12 cellular contexts compared by ENCODE assay signal in the genomic region with DNA sequence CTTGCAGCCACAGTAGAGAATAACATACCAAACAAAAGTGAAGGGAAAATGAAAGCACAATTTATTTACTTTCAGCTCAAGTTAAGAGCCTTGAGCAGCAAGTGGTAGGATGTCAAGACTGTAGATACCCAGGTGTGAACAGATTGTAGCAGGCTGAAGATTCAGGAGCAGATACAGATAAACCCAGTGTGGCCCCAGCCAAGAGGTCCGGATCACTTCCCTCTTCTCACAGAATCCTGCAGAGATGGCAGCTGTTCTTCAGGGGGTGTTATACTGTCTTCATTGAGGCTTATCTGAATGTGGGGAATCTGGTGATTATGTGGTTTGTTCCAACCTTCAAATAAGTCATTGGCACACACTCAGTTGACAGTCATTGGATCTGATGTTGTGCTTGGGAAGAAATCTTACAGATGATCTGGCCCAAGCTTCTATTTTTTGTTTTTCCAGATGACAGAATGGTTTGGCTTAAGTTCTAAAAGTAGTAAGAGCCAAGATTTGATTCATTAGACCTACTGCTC. TPM values are rescaled to one million over a fixed set of nuclear protein-coding genes. Genes with fewer than 3 reads are reported as not detected.
DNase-seq lines count a peak whose midpoint lies in the region; ATAC-seq and TF ChIP-seq lines count a peak whose summit lies in the region.
"Had no signal": no experiment of that assay in that cellular context is flagged by ENCODE, and none has a peak within 500 bp of the region (broad histone marks: within the 10 kb centered on the region; RNA-seq: fewer than 3 reads in every experiment).

No MANE protein-coding gene starts in this region.

- no peak for DNase-seq in activated CD4-positive, alpha-beta memory T cell treated with anti-CD3 and anti-CD28 coated beads, Interleukin-2, amount 10 ng/mL, durations not matched to agents 7 days and 5 days
- no peak for DNase-seq in activated CD4-positive, alpha-beta memory T cell treated with anti-CD3 and anti-CD28 coated beads for 36 hours
- DNase-seq in OCI-M1 (lab: John Stamatoyannopoulos, UW) = peak; percentile 38
- DNase-seq in fibroblast of lung (ENCODE audit: low read depth in 2 of 2) = peak; percentile 91
- no peak for DNase-seq in stimulated activated CD4-positive, alpha-beta T cell treated with anti-CD3 and anti-CD28 coated beads, Interleukin-1b, Interleukin-23, amount 100 ng/mL, for 48 hours
- DNase-seq in left lung = no peak
- DNase-seq in SKM-1 (lab: John Stamatoyannopoulos, UW; ENCODE audit: unreplicated experiment) = no peak
- DNase-seq: activated naive CD4-positive, alpha-beta T cell treated with anti-CD3 and anti-CD28 coated beads for 36 hours; hypothalamus; stimulated activated naive B cell treated with anti-CD40 and anti-IgM and Interleukin-4, amounts not matched to agents 10 μg/mL and 1 μg/mL and 100 μg/mL, for 72 hours had no signal

- H3K9ac ChIP-seq in fibroblast of lung (ENCODE audit: insufficient read depth, low read length) (no peak overlapping the region), stomach smooth muscle (ENCODE audit: low read length in 2 of 2) (peak overlapping the region in 1 of 2 donors; percentile 13)

- TF ChIP-seq CTCF in fibroblast of lung (conservative IDR thresholded peaks at IDR 0.05 in 1 of 2, IDR thresholded peaks at IDR 0.05 in 1 of 2; ENCODE audit: low read depth in 1 of 2, low read length in 2 of 2) = no peak
- no peak for TF ChIP-seq CTCF in left lung (IDR thresholded peaks at IDR 0.05)

- peaks cover 4% of the 10 kb centered on the region for H3K36me3 Mint-ChIP-seq in activated CD4-positive, alpha-beta memory T cell treated with anti-CD3 and anti-CD28 coated beads, Interleukin-2, amount 10 ng/mL, durations not matched to agents 7 days and 5 days (ENCODE audit: low read depth)
- no peaks in the 10 kb centered on the region for H3K36me3 Mint-ChIP-seq in activated CD4-positive, alpha-beta memory T cell treated with anti-CD3 and anti-CD28 coated beads for 36 hours

- peaks cover 48% of the 10 kb centered on the region for H3K4me1 Mint-ChIP-seq in activated CD4-positive, alpha-beta memory T cell treated with anti-CD3 and anti-CD28 coated beads, Interleukin-2, amount 10 ng/mL, durations not matched to agents 7 days and 5 days
- H3K4me1 Mint-ChIP-seq in activated CD4-positive, alpha-beta memory T cell treated with anti-CD3 and anti-CD28 coated beads for 36 hours (ENCODE audit: low read depth) = peaks cover 30% of the 10 kb centered on the region

- peaks cover 1% of the 10 kb centered on the region for H3K79me2 ChIP-seq in fibroblast of lung (ENCODE audit: control insufficient read depth, insufficient read depth, low read length)

- CTCF ChIA-PET in activated CD4-positive, alpha-beta memory T cell treated with anti-CD3 and anti-CD28 coated beads, Interleukin-2, amount 10 ng/mL, durations not matched to agents 7 days and 5 days (lab: Charles Lee) = interaction anchor here (1.0 kb wide), 1 partner anchor 29 kb away, joined by 3 read pairs; the partner anchor contains the start of genes HAUS2 and LRRC57
- CTCF ChIA-PET in activated CD4-positive, alpha-beta memory T cell treated with anti-CD3 and anti-CD28 coated beads for 36 hours (lab: Charles Lee) = no interaction called here

- POLR2A ChIA-PET in activated CD4-positive, alpha-beta memory T cell treated with anti-CD3 and anti-CD28 coated beads, Interleukin-2, amount 10 ng/mL, durations not matched to agents 7 days and 5 days (lab: Charles Lee) = interaction anchor here (0.6 to 6.9 kb wide), 4 partner anchors 26 to 68 kb away, joined by 3 to 42 read pairs (median 3); partner anchors contain the start of genes HAUS2 and LRRC57
- POLR2A ChIA-PET in activated CD4-positive, alpha-beta memory T cell treated with anti-CD3 and anti-CD28 coated beads for 36 hours (lab: Charles Lee) = no interaction called here

- H3K4me3 ChIP-seq in fibroblast of lung (replicated peaks in 1 of 4; ENCODE audit: control extremely low read depth in 1 of 4, insufficient read depth in 1 of 4, low read depth in 3 of 4, low read length in 4 of 4) (peak overlapping the region in 3 of 4 experiments; percentile 2 to 49 (median 25)), stomach smooth muscle (ENCODE audit: low read length in 2 of 2) (peak overlapping the region in 1 of 2 donors; percentile 59), left lung (no peak overlapping the region)

- H4K20me1 ChIP-seq in fibroblast of lung (ENCODE audit: control insufficient read depth, extremely low read depth, insufficient read depth, low read length) = no peaks in the 10 kb centered on the region

- H3K4me1 ChIP-seq in fibroblast of lung (ENCODE audit: control insufficient read depth, extremely low read depth, insufficient read depth, low read length) = peaks cover 13% of the 10 kb centered on the region
- H3K4me1 ChIP-seq in stomach smooth muscle (ENCODE audit: control insufficient read depth, insufficient read depth, low read length) = peaks cover 40% of the 10 kb centered on the region
- peaks cover 9 to 47% of the 10 kb centered on the region in 2 donors for H3K4me1 ChIP-seq in left lung

- no peaks in the 10 kb centered on the region for H3K36me3 ChIP-seq in fibroblast of lung (ENCODE audit: control insufficient read depth, insufficient read depth, low read length)
- H3K36me3 ChIP-seq in stomach smooth muscle (ENCODE audit: control insufficient read depth in 2 of 2, insufficient read depth in 2 of 2, low read length in 2 of 2) = no peaks in the 10 kb centered on the region
- no peaks in the 10 kb centered on the region for H3K36me3 ChIP-seq in left lung

- H3K4me3 Mint-ChIP-seq in activated CD4-positive, alpha-beta memory T cell treated with anti-CD3 and anti-CD28 coated beads, Interleukin-2, amount 10 ng/mL, durations not matched to agents 7 days and 5 days = peak overlapping the region; percentile 18
- H3K4me3 Mint-ChIP-seq in activated CD4-positive, alpha-beta memory T cell treated with anti-CD3 and anti-CD28 coated beads for 36 hours = no peak overlapping the region
- H3K4me3 Mint-ChIP-seq: activated naive CD4-positive, alpha-beta T cell treated with anti-CD3 and anti-CD28 coated beads for 36 hours; stimulated activated naive B cell treated with anti-CD40 and anti-IgM and Interleukin-4, amounts not matched to agents 10 μg/mL and 1 μg/mL and 100 μg/mL, for 72 hours had no signal

- H3K27ac Mint-ChIP-seq in activated CD4-positive, alpha-beta memory T cell treated with anti-CD3 and anti-CD28 coated beads, Interleukin-2, amount 10 ng/mL, durations not matched to agents 7 days and 5 days = no peak overlapping the region
- no peak overlapping the region for H3K27ac Mint-ChIP-seq in activated CD4-positive, alpha-beta memory T cell treated with anti-CD3 and anti-CD28 coated beads for 36 hours
- H3K27ac Mint-ChIP-seq: activated naive CD4-positive, alpha-beta T cell treated with anti-CD3 and anti-CD28 coated beads for 36 hours; B cell; stimulated activated naive B cell treated with anti-CD40 and anti-IgM and Interleukin-4, amounts not matched to agents 10 μg/mL and 1 μg/mL and 100 μg/mL, for 72 hours had no signal

- H3K9me3 ChIP-seq in fibroblast of lung (ENCODE audit: control insufficient read depth, insufficient read depth, low read depth, low read length) = no peaks in the 10 kb centered on the region
- no peaks in the 10 kb centered on the region for H3K9me3 ChIP-seq in stomach smooth muscle (ENCODE audit: control insufficient read depth in 2 of 2, low read length in 2 of 2)
- H3K9me3 ChIP-seq in left lung = no peaks in the 10 kb centered on the region

- H3K27me3 ChIP-seq in fibroblast of lung (ENCODE audit: control insufficient read depth, insufficient read depth, low read length) (no peaks in the 10 kb centered on the region), stomach smooth muscle (ENCODE audit: control insufficient read depth in 1 of 2, insufficient read depth in 2 of 2, low read length in 2 of 2) (no peaks in the 10 kb centered on the region), left lung (peaks cover 0 to 11% of the 10 kb centered on the region in 2 donors)

- no peak for ATAC-seq in left lung
- ATAC-seq: stimulated activated naive B cell treated with anti-CD40 and anti-IgM and Interleukin-4, amounts not matched to agents 10 μg/mL and 1 μg/mL and 100 μg/mL, for 72 hours had no signal

- H3K9me3 Mint-ChIP-seq in activated CD4-positive, alpha-beta memory T cell treated with anti-CD3 and anti-CD28 coated beads, Interleukin-2, amount 10 ng/mL, durations not matched to agents 7 days and 5 days = no peaks in the 10 kb centered on the region
- no peaks in the 10 kb centered on the region for H3K9me3 Mint-ChIP-seq in activated CD4-positive, alpha-beta memory T cell treated with anti-CD3 and anti-CD28 coated beads for 36 hours
- H3K9me3 Mint-ChIP-seq: activated naive CD4-positive, alpha-beta T cell treated with anti-CD3 and anti-CD28 coated beads for 36 hours; stimulated activated naive B cell treated with anti-CD40 and anti-IgM and Interleukin-4, amounts not matched to agents 10 μg/mL and 1 μg/mL and 100 μg/mL, for 72 hours had no signal

- H3K4me2 ChIP-seq in fibroblast of lung (ENCODE audit: extremely low read depth, insufficient read depth, low read length) = peak overlapping the region; percentile 89

- no peak overlapping the region for H2AFZ ChIP-seq in fibroblast of lung (ENCODE audit: low read length)

- intact Hi-C loops in activated CD4-positive, alpha-beta memory T cell treated with anti-CD3 and anti-CD28 coated beads for 36 hours (cut with micrococcal nuclease) = loop anchor here (5.0 to 10.0 kb wide), 4 partner anchors 160 to 607 kb away; partner anchors contain the start of genes CCNDBP1, CDAN1, GANC and TMEM87A
- intact Hi-C loops in left lung (cut with DNase I) = no loop called here

- H3K27ac ChIP-seq in fibroblast of lung (ENCODE audit: insufficient read depth, low read length) = no peak overlapping the region
- peak overlapping the region; percentile 42 for H3K27ac ChIP-seq in stomach smooth muscle (ENCODE audit: low read length)
- H3K27ac ChIP-seq in left lung = no peak overlapping the region

- H3K27me3 Mint-ChIP-seq in activated CD4-positive, alpha-beta memory T cell treated with anti-CD3 and anti-CD28 coated beads, Interleukin-2, amount 10 ng/mL, durations not matched to agents 7 days and 5 days = peaks cover 27% of the 10 kb centered on the region
- H3K27me3 Mint-ChIP-seq in activated CD4-positive, alpha-beta memory T cell treated with anti-CD3 and anti-CD28 coated beads for 36 hours = peaks cover 19% of the 10 kb centered on the region

RNA-seq across cellular contexts. Expression of gene STARD9, which starts 2.2 kb away (rescaled TPM):
- total RNA-seq in activated CD4-positive, alpha-beta memory T cell treated with anti-CD3 and anti-CD28 coated beads, Interleukin-2, amount 10 ng/mL, durations not matched to agents 7 days and 5 days = 1 to 10 TPM; 8.2 TPM
- 1 to 10 TPM; 3.4 to 3.8 TPM for total RNA-seq in activated CD4-positive, alpha-beta memory T cell treated with anti-CD3 and anti-CD28 coated beads for 36 hours
- 4.4 and 8.3 TPM in 2 replicates for total RNA-seq in fibroblast of lung
- polyA plus RNA-seq in fibroblast of lung = 1.2 and 2.5 TPM in 2 replicates
- 0.98 and 2.6 TPM in 2 replicates for polyA plus RNA-seq in fibroblast of lung (2012)
- 7.0 and 11.0 TPM in 2 replicates for polyA minus RNA-seq in fibroblast of lung (ENCODE audit: low replicate concordance)
- total RNA-seq in left lung = 10 to 100 TPM in 1 of 2 donors, 1 to 10 TPM in 1; 9.4 to 10.9 TPM

RNA-seq across cellular contexts. Expression of gene HAUS2, which starts 28.9 kb away (rescaled TPM):
- total RNA-seq in activated CD4-positive, alpha-beta memory T cell treated with anti-CD3 and anti-CD28 coated beads, Interleukin-2, amount 10 ng/mL, durations not matched to agents 7 days and 5 days = 10 to 100 TPM; 35.1 to 35.8 TPM
- 10 to 100 TPM; 44.9 to 45.1 TPM for total RNA-seq in activated CD4-positive, alpha-beta memory T cell treated with anti-CD3 and anti-CD28 coated beads for 36 hours
- total RNA-seq in fibroblast of lung (19.8 and 25.3 TPM in 2 replicates), left lung (10 to 100 TPM; 18.4 to 20.5 TPM)
- polyA plus RNA-seq in fibroblast of lung = 26.2 and 30.4 TPM in 2 replicates
- polyA plus RNA-seq in fibroblast of lung (2012) = 13.6 and 18.3 TPM in 2 replicates
- 2.0 and 2.6 TPM in 2 replicates for polyA minus RNA-seq in fibroblast of lung (ENCODE audit: low replicate concordance)

RNA-seq across cellular contexts. Expression of gene LRRC57, which starts 29.0 kb away (rescaled TPM):
- total RNA-seq in activated CD4-positive, alpha-beta memory T cell treated with anti-CD3 and anti-CD28 coated beads, Interleukin-2, amount 10 ng/mL, durations not matched to agents 7 days and 5 days = 10 to 100 TPM; 21.2 to 23.5 TPM
- total RNA-seq in activated CD4-positive, alpha-beta memory T cell treated with anti-CD3 and anti-CD28 coated beads for 36 hours = 10 to 100 TPM; 15.7 to 17.2 TPM
- total RNA-seq in fibroblast of lung (10.3 and 13.9 TPM in 2 replicates), left lung (10 to 100 TPM; 26.7 to 27.9 TPM)
- 17.1 and 19.3 TPM in 2 replicates for polyA plus RNA-seq in fibroblast of lung
- 10.3 and 11.3 TPM in 2 replicates for polyA plus RNA-seq in fibroblast of lung (2012)
- polyA minus RNA-seq in fibroblast of lung (ENCODE audit: low replicate concordance) = 5.5 and 7.4 TPM in 2 replicates

Comparison
In these comparisons a context has a peak if more than half of its experiments do, and no peak if none do; other contexts are left out.
1. DNase-seq: peak in OCI-M1 (single experiment) and fibroblast of lung (2 of 2); none in activated CD4-positive, alpha-beta memory T cell treated with anti-CD3 and anti-CD28 coated beads, Interleukin-2, amount 10 ng/mL, durations not matched to agents 7 days and 5 days (single experiment), activated CD4-positive, alpha-beta memory T cell treated with anti-CD3 and anti-CD28 coated beads for 36 hours (single experiment), stimulated activated CD4-positive, alpha-beta T cell treated with anti-CD3 and anti-CD28 coated beads, Interleukin-1b, Interleukin-23, amount 100 ng/mL, for 48 hours (single experiment), left lung (0 of 2) and SKM-1 (single experiment).
2. H3K4me3 ChIP-seq: peak in fibroblast of lung (3 of 4); none in left lung (0 of 2).